In the genomic region with DNA sequence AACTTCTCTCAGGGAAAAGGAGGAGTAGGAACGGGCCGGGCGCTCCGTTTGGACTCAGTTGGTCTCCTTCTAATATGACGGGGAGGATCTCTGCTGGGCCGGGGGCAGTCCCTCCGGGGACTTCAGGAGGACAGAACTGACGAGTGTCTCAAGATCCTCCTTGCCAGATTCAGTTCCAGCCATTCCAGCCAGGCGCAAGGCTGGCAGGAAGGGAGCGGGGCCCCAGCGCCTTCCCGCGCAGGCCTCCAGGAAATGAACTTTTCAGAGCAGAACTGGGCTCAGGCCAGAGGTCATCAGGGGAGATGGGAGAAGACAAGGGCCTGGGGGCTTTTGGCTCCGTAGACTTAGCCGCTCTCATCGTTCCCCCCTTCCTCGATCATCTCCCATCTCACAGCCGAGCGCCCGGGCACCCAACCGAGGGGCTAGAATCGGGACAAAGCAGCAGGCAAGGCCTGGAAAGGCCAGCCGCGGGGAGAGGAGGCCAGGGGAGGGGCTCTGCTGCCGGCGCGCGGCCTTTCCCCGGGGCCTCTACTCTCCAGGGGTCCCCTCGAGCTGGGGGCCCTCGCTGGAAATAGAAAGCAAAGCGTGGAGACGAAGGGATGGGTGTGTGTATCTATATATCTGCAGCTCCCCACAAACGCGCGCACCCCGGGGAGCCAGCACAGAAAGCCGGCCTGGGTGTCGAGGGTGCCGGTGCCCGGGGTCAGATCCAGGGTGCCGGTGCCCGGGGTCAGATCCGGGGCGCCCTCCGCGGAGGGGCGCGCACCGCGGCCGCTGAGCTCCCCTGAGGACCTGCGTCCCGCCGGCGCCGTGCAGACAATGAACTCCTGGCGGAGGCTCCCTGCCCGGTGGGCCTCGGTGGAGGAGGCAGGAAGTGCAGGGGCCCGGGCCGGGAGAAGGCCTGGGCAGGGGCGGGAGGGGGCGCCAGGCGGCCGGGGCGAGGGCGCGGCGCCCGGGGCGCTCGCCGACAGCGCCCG, we compare ENCODE assay signal across 1 cellular context.
TF ChIP-seq lines count a peak whose summit lies in the region.

No MANE protein-coding gene starts in this region.

TF ChIP-seq in WTC11, 78 proteins besides CTCF, POLR2A, EP300 and RAD21 (continued from another document):
- no peak for TF ChIP-seq AFF4 (CRISPR knock-in tag; IDR thresholded peaks at IDR 0.05; ENCODE audit: borderline replicate concordance)
- no peak for TF ChIP-seq GTF2I (CRISPR knock-in tag; conservative IDR thresholded peaks at IDR 0.05)
- no peak for TF ChIP-seq SP1 (CRISPR knock-in tag; conservative IDR thresholded peaks at IDR 0.05)
- no peak for TF ChIP-seq ZNF671 (CRISPR knock-in tag; IDR thresholded peaks at IDR 0.05)
- no peak for TF ChIP-seq ETV6 (CRISPR knock-in tag; IDR thresholded peaks at IDR 0.05)
- no peak for TF ChIP-seq ZNF281 (CRISPR knock-in tag; IDR thresholded peaks at IDR 0.05)
- TF ChIP-seq ZNF121 (CRISPR knock-in tag; IDR thresholded peaks at IDR 0.05) = peak; percentile 51; the same call in 1 of the 2 replicates
- TF ChIP-seq ZNF423 (CRISPR knock-in tag; IDR thresholded peaks at IDR 0.05) = peak; percentile 29; the same call in 1 of the 2 replicates
- no peak for TF ChIP-seq KAT7 (CRISPR knock-in tag; IDR thresholded peaks at IDR 0.05; ENCODE audit: borderline replicate concordance)
- TF ChIP-seq MAX (CRISPR knock-in tag; IDR thresholded peaks at IDR 0.05) = no peak; the same call in 1 of the 2 replicates
- no peak for TF ChIP-seq TCF7 (CRISPR knock-in tag; IDR thresholded peaks at IDR 0.05; ENCODE audit: low read depth)
- TF ChIP-seq SOX15 (CRISPR knock-in tag; IDR thresholded peaks at IDR 0.05) = no peak
- no peak for TF ChIP-seq GRHL2 (CRISPR knock-in tag; IDR thresholded peaks at IDR 0.05; ENCODE audit: insufficient replicate concordance, severe bottlenecking)
- no peak for TF ChIP-seq TEAD1 (CRISPR knock-in tag; IDR thresholded peaks at IDR 0.05)
- no peak for TF ChIP-seq ZSCAN18 (CRISPR knock-in tag; IDR thresholded peaks at IDR 0.05)
- TF ChIP-seq, protein P1, sequence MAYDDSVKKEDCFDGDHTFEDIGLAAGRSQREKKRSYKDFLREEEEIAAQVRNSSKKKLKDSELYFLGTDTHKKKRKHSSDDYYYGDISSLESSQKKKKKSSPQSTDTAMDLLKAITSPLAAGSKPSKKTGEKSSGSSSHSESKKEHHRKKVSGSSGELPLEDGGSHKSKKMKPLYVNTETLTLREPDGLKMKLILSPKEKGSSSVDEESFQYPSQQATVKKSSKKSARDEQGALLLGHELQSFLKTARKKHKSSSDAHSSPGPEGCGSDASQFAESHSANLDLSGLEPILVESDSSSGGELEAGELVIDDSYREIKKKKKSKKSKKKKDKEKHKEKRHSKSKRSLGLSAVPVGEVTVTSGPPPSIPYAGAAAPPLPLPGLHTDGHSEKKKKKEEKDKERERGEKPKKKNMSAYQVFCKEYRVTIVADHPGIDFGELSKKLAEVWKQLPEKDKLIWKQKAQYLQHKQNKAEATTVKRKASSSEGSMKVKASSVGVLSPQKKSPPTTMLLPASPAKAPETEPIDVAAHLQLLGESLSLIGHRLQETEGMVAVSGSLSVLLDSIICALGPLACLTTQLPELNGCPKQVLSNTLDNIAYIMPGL (CRISPR knock-in tag; IDR thresholded peaks at IDR 0.05) = 0 out of 2 replicates have a peak, but pooled peaks have one; percentile 30
